In genomic region chr2:17188726-17189125, GRCh38 we compare ENCODE assay signal across 26 cellular contexts.
"Had no signal": no experiment of that assay in that cellular context is flagged by ENCODE, and none has a peak within 500 bp of the region (broad histone marks: within the 10 kb centered on the region; RNA-seq: fewer than 3 reads in every experiment).

No MANE protein-coding gene starts in this region.

- ATAC-seq: stimulated activated effector memory CD8-positive, alpha-beta T cell treated with anti-CD3 and anti-CD28 coated beads, Interleukin-12 subunit alpha, Interleukin-12 subunit beta, amount 100 ng/mL, for 72 hours; stimulated activated memory B cell treated with anti-CD40 and anti-IgM and Interleukin-4, amounts not matched to agents 10 μg/mL and 1 μg/mL and 100 μg/mL, for 72 hours; stimulated activated naive B cell treated with anti-CD40 and anti-IgM and Interleukin-4, amounts not matched to agents 10 μg/mL and 1 μg/mL and 100 μg/mL, for 72 hours; stimulated activated naive CD8-positive, alpha-beta T cell treated with anti-CD3 and anti-CD28 coated beads, Interleukin-15, amount 100 ng/mL, for 72 hours; stimulated activated naive CD8-positive, alpha-beta T cell treated with anti-CD3 and anti-CD28 coated beads, Interleukin-15, Interleukin-2, amounts not matched to agents 100 U/mL and 50 U/mL, for 24 hours; upper lobe of right lung had no signal

- H3K27ac ChIP-seq: stomach, suprapubic skin, testis, thoracic aorta, thyroid gland, tibial artery, tibial nerve, transverse colon, upper lobe of left lung, upper lobe of right lung, uterus, vagina had no signal

- H3K4me1 ChIP-seq: stomach, suprapubic skin, testis, thyroid gland, tibial artery, tibial nerve, transverse colon, upper lobe of left lung, upper lobe of right lung, uterus, vagina had no signal

- H3K27me3 ChIP-seq: stomach, suprapubic skin, testis, thyroid gland, tibial artery, tibial nerve, transverse colon, upper lobe of left lung, upper lobe of right lung, uterus, vagina had no signal

- DNase-seq: stimulated activated CD4-positive, alpha-beta T cell treated with anti-CD3 and anti-CD28 coated beads, Interleukin-2, amount 100 ng/mL, for 48 hours; stimulated activated CD4-positive, alpha-beta T cell treated with anti-CD3 and anti-CD28 coated beads, Interleukin-4, amount 100 ng/mL, for 1 hour; stimulated activated CD4-positive, alpha-beta T cell treated with anti-CD3 and anti-CD28 coated beads, Interleukin-4, amount 100 ng/mL, for 24 hours; stimulated activated CD4-positive, alpha-beta T cell treated with anti-CD3 and anti-CD28 coated beads, Interleukin-4, amount 100 ng/mL, for 4 hours; stimulated activated CD8-positive, alpha-beta memory T cell treated with anti-CD3 and anti-CD28 coated beads, Interleukin-4, amount 100 ng/mL, for 48 hours; stimulated activated naive B cell treated with anti-CD40 and anti-IgM and Interleukin-4, amounts not matched to agents 10 μg/mL and 1 μg/mL and 100 μg/mL, for 72 hours; stimulated activated naive CD4-positive, alpha-beta T cell; stimulated activated naive CD4-positive, alpha-beta T cell treated with Interleukin-2 at 50 U/mL for 16 hours; stimulated activated naive CD8-positive, alpha-beta T cell treated with anti-CD3 and anti-CD28 coated beads, Interleukin-15, amount 100 ng/mL, for 72 hours; stimulated activated naive CD8-positive, alpha-beta T cell treated with anti-CD3 and anti-CD28 coated beads, Interleukin-15, Interleukin-2, amounts not matched to agents 100 U/mL and 50 U/mL, for 24 hours; stomach; substantia nigra; testis; thyroid gland; tibial artery; transverse colon; trophoblast cell; upper lobe of left lung; upper lobe of right lung; uterus had no signal

- H3K36me3 ChIP-seq: stomach, suprapubic skin, thoracic aorta, thyroid gland, tibial artery, tibial nerve, transverse colon, upper lobe of left lung, upper lobe of right lung, uterus, vagina had no signal

- H3K9me3 ChIP-seq: stomach, suprapubic skin, testis, thoracic aorta, thyroid gland, tibial artery, tibial nerve, transverse colon, upper lobe of left lung, upper lobe of right lung, uterus, vagina had no signal

- H3K4me3 ChIP-seq: stomach, suprapubic skin, testis, thoracic aorta, thyroid gland, tibial artery, tibial nerve, transverse colon, upper lobe of left lung, upper lobe of right lung, uterus, vagina had no signal
